ENCODE assay signal across 19 cellular contexts in the genomic region with DNA sequence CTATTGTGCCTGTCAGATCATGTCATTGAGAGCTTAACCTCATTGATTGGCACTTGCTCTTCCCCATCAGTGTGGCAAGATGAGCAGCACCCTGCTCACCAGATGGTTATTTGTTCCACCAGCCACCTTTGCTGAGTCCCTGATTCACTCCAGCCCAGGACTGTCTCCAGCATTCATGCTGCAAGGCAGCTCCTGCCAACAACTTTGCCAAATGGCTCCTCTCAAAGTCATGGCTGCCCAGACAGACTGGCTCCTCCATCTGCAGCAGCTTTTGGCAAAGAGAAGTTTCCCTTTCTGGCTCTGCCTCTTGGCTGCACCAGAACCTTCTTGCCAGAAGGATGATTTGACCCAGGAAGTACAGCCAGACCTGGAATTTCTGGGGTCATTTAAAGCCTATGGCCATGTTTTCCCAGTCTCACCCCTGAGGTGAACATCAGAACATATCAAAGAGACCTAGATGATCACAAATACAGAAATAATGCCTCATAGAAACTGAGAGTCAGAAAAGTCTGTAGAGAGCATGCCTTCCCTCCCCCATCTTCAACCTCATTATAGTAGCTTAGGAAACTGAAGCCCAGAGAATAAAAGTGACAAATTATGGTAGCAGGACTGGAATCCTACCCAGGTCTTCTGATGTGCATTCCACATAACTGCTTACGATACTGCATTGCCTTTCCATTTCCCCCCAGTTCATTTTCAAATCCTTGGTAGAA. TPM values are rescaled to one million over a fixed set of nuclear protein-coding genes. Genes with fewer than 3 reads are reported as not detected.
"Had no signal": no experiment of that assay in that cellular context is flagged by ENCODE, and none has a peak within 500 bp of the region (broad histone marks: within the 10 kb centered on the region; RNA-seq: fewer than 3 reads in every experiment).

No MANE protein-coding gene starts in this region.

- H3K9me3 ChIP-seq: breast epithelium, esophagus squamous epithelium, heart right ventricle, left lung, psoas muscle, stomach, upper lobe of left lung had no signal

- H3K4me1 ChIP-seq: breast epithelium, heart right ventricle, left lung, psoas muscle, stomach, upper lobe of left lung had no signal

- H3K27me3 ChIP-seq: breast epithelium, esophagus squamous epithelium, heart right ventricle, left lung, stomach, upper lobe of left lung had no signal

- H3K27ac Mint-ChIP-seq: dendritic cell treated with granulocyte-macrophage colony-stimulating factor and Interleukin-4, amounts not matched to agents 40 ng/mL and 50 ng/mL, for 4 days had no signal

- H3K9me3 Mint-ChIP-seq: activated T-cell treated with anti-CD3 and anti-CD28 coated beads, Interleukin-2, amount 50 U/mL, for 4 hours; dendritic cell treated with granulocyte-macrophage colony-stimulating factor and Interleukin-4, amounts not matched to agents 40 ng/mL and 50 ng/mL, for 4 days; neural crest cell had no signal

- ATAC-seq: activated T-cell treated with anti-CD3 and anti-CD28 coated beads, Interleukin-2, amount 50 U/mL, for 4 hours; heart right ventricle; left lung; psoas muscle; right cardiac atrium had no signal

- H3K27ac ChIP-seq: breast epithelium, esophagus squamous epithelium, heart right ventricle, left lung, psoas muscle, stomach, upper lobe of left lung had no signal

- H3K4me1 Mint-ChIP-seq: neural crest cell had no signal

- H3K36me3 ChIP-seq: breast epithelium, esophagus squamous epithelium, heart right ventricle, left lung, stomach, upper lobe of left lung had no signal

- DNase-seq: activated CD4-positive, alpha-beta T cell treated with anti-CD3 and anti-CD28 coated beads, Interleukin-2, amount 50 U/mL, for 1 hour; activated CD4-positive, CD25-positive, alpha-beta regulatory T cell; activated CD8-positive, alpha-beta memory T cell treated with anti-CD3 and anti-CD28 coated beads, Interleukin-2, amount 50 U/mL, for 4 hours; activated effector memory CD4-positive, alpha-beta T cell treated with Interleukin-2 at 50 U/mL for 16 hours; activated naive CD4-positive, alpha-beta T cell treated with anti-CD3 and anti-CD28 coated beads, Interleukin-2, amount 50 U/mL, for 16 hours; activated T-cell treated with anti-CD3 and anti-CD28 coated beads, Interleukin-2, amount 50 U/mL, for 4 hours; effector memory CD4-positive, alpha-beta T cell; esophagus squamous epithelium; heart right ventricle; left lung; psoas muscle; right cardiac atrium; stomach; T1000; upper lobe of left lung had no signal

- H3K4me3 Mint-ChIP-seq: activated T-cell treated with anti-CD3 and anti-CD28 coated beads, Interleukin-2, amount 50 U/mL, for 4 hours; dendritic cell treated with granulocyte-macrophage colony-stimulating factor and Interleukin-4, amounts not matched to agents 40 ng/mL and 50 ng/mL, for 4 days; neural crest cell had no signal

- H3K4me3 ChIP-seq: breast epithelium, esophagus squamous epithelium, heart right ventricle, left lung, psoas muscle, stomach, upper lobe of left lung had no signal

RNA-seq across cellular contexts. Expression of a gene that starts 10.4 kb away (rescaled TPM):
- total RNA-seq: lung microvascular endothelial cell had no signal
